In genomic region chr3:165185707-165186327, GRCh38 we compare ENCODE assay signal across 9 cellular contexts. TPM values are rescaled to one million over a fixed set of nuclear protein-coding genes. Genes with fewer than 3 reads are reported as not detected.
DNase-seq lines count a peak whose midpoint lies in the region; ATAC-seq and TF ChIP-seq lines count a peak whose summit lies in the region.
"Had no signal": no experiment of that assay in that cellular context is flagged by ENCODE, and none has a peak within 500 bp of the region (broad histone marks: within the 10 kb centered on the region; RNA-seq: fewer than 3 reads in every experiment).

No MANE protein-coding gene starts in this region.

- H3K27me3 Mint-ChIP-seq in activated CD4-positive, alpha-beta T cell treated with anti-CD3 and anti-CD28 coated beads for 36 hours, result peaks cover 12% of the 10 kb centered on the region
- no peaks in the 10 kb centered on the region for H3K27me3 Mint-ChIP-seq in activated T-helper 1 cell treated with anti-CD3 and anti-CD28 coated beads, Interleukin-12 subunit alpha, Interleukin-12 subunit beta, Interleukin-2, Interleukin-4 antibody, amounts not matched to agents 30 ng/mL and 10 ng/mL and 1 ng/mL, durations not matched to agents 14 hours and 24 hours and 36 hours (ENCODE audit: insufficient read depth)

- no peaks in the 10 kb centered on the region for H3K4me1 Mint-ChIP-seq in activated CD4-positive, alpha-beta T cell treated with anti-CD3 and anti-CD28 coated beads for 36 hours
- no peaks in the 10 kb centered on the region for H3K4me1 Mint-ChIP-seq in activated T-helper 1 cell treated with anti-CD3 and anti-CD28 coated beads, Interleukin-12 subunit alpha, Interleukin-12 subunit beta, Interleukin-2, Interleukin-4 antibody, amounts not matched to agents 30 ng/mL and 10 ng/mL and 1 ng/mL, durations not matched to agents 14 hours and 24 hours and 36 hours (ENCODE audit: low read depth)
- H3K4me1 Mint-ChIP-seq: CD4-positive, alpha-beta memory T cell had no signal

- H3K4me3 ChIP-seq in gastrocnemius medialis, result no peak overlapping the region

- CTCF ChIA-PET in activated CD4-positive, alpha-beta T cell treated with anti-CD3 and anti-CD28 coated beads for 36 hours (lab: Charles Lee), result no interaction called here

- no peak overlapping the region for H3K27ac Mint-ChIP-seq in activated CD4-positive, alpha-beta T cell treated with anti-CD3 and anti-CD28 coated beads for 36 hours
- no peak overlapping the region for H3K27ac Mint-ChIP-seq in activated T-helper 1 cell treated with anti-CD3 and anti-CD28 coated beads, Interleukin-12 subunit alpha, Interleukin-12 subunit beta, Interleukin-2, Interleukin-4 antibody, amounts not matched to agents 30 ng/mL and 10 ng/mL and 1 ng/mL, durations not matched to agents 14 hours and 24 hours and 36 hours
- H3K27ac Mint-ChIP-seq: CD4-positive, alpha-beta memory T cell had no signal

- no peaks in the 10 kb centered on the region for H3K4me1 ChIP-seq in gastrocnemius medialis

- H3K9me3 Mint-ChIP-seq in activated CD4-positive, alpha-beta T cell treated with anti-CD3 and anti-CD28 coated beads for 36 hours (ENCODE audit: low read depth), result peaks cover 1% of the 10 kb centered on the region
- H3K9me3 Mint-ChIP-seq in activated T-helper 1 cell treated with anti-CD3 and anti-CD28 coated beads, Interleukin-12 subunit alpha, Interleukin-12 subunit beta, Interleukin-2, Interleukin-4 antibody, amounts not matched to agents 30 ng/mL and 10 ng/mL and 1 ng/mL, durations not matched to agents 14 hours and 24 hours and 36 hours, result no peaks in the 10 kb centered on the region

- H3K36me3 Mint-ChIP-seq in activated CD4-positive, alpha-beta T cell treated with anti-CD3 and anti-CD28 coated beads for 36 hours (ENCODE audit: low read depth), result no peaks in the 10 kb centered on the region
- H3K36me3 Mint-ChIP-seq in activated T-helper 1 cell treated with anti-CD3 and anti-CD28 coated beads, Interleukin-12 subunit alpha, Interleukin-12 subunit beta, Interleukin-2, Interleukin-4 antibody, amounts not matched to agents 30 ng/mL and 10 ng/mL and 1 ng/mL, durations not matched to agents 14 hours and 24 hours and 36 hours (ENCODE audit: low read depth), result no peaks in the 10 kb centered on the region
- H3K36me3 Mint-ChIP-seq: CD4-positive, alpha-beta memory T cell had no signal

- TF ChIP-seq POLR2A in gastrocnemius medialis (IDR thresholded peaks at IDR 0.05), result no peak

- in situ Hi-C loops in gastrocnemius medialis (cut with MboI; ENCODE audit: low sequenced_read_pairs in 4 of 4), result no loop called here

- ATAC-seq in activated CD4-positive, alpha-beta T cell treated with anti-CD3 and anti-CD28 coated beads for 36 hours, result peak; percentile 81
- ATAC-seq in GM21381 (IDR thresholded peaks at IDR 0.05; ENCODE audit: unreplicated experiment) (peak; percentile 99), HG03520 (IDR thresholded peaks at IDR 0.05; ENCODE audit: unreplicated experiment) (peak; percentile 93), left ventricle myocardium superior (peak; percentile 69), gastrocnemius medialis (peak in 1 of 2 donors; percentile 60)

- H3K27ac ChIP-seq in gastrocnemius medialis, result no peak overlapping the region

- no peaks in the 10 kb centered on the region for H3K9me3 ChIP-seq in gastrocnemius medialis

- POLR2A ChIA-PET in activated CD4-positive, alpha-beta T cell treated with anti-CD3 and anti-CD28 coated beads for 36 hours (lab: Charles Lee), result no interaction called here

- intact Hi-C loops in activated CD4-positive, alpha-beta T cell treated with anti-CD3 and anti-CD28 coated beads for 36 hours (cut with DNase I, micrococcal nuclease), result loop anchor here in 1 of 2 experiments (10.0 kb wide), 2 partner anchors 781 to 1261 kb away; no protein-coding TSS in a partner anchor
- intact Hi-C loops in activated T-helper 1 cell treated with anti-CD3 and anti-CD28 coated beads, Interleukin-12 subunit alpha, Interleukin-12 subunit beta, Interleukin-2, Interleukin-4 antibody, amounts not matched to agents 30 ng/mL and 10 ng/mL and 1 ng/mL, durations not matched to agents 14 hours and 24 hours and 36 hours (cut with micrococcal nuclease), result no loop called here
- intact Hi-C loops in left ventricle myocardium superior (cut with micrococcal nuclease), result no loop called here
- intact Hi-C loops in gastrocnemius medialis (cut with DNase I; ENCODE audit: low total_unique reads), result no loop called here

- no peaks in the 10 kb centered on the region for H3K27me3 ChIP-seq in gastrocnemius medialis

- peak; percentile 55 for DNase-seq in activated CD4-positive, alpha-beta T cell treated with anti-CD3 and anti-CD28 coated beads for 36 hours
- no peak for DNase-seq in activated CD4-positive, alpha-beta T cell treated with anti-CD3 and anti-CD28 coated beads for 1 hour
- peak; percentile 57 for DNase-seq in NCI-H460 (ENCODE audit: extremely low read depth, low read depth)
- DNase-seq in activated T-helper 1 cell treated with anti-CD3 and anti-CD28 coated beads, Interleukin-12 subunit alpha, Interleukin-12 subunit beta, Interleukin-2, Interleukin-4 antibody, amounts not matched to agents 30 ng/mL and 10 ng/mL and 1 ng/mL, durations not matched to agents 14 hours and 24 hours and 36 hours (ENCODE audit: low spot score), result peak; percentile 6
- DNase-seq in left ventricle myocardium superior, result no peak
- DNase-seq in gastrocnemius medialis, result no peak

- H3K4me3 Mint-ChIP-seq in activated CD4-positive, alpha-beta T cell treated with anti-CD3 and anti-CD28 coated beads for 36 hours, result no peak overlapping the region
- no peak overlapping the region for H3K4me3 Mint-ChIP-seq in activated T-helper 1 cell treated with anti-CD3 and anti-CD28 coated beads, Interleukin-12 subunit alpha, Interleukin-12 subunit beta, Interleukin-2, Interleukin-4 antibody, amounts not matched to agents 30 ng/mL and 10 ng/mL and 1 ng/mL, durations not matched to agents 14 hours and 24 hours and 36 hours
- H3K4me3 Mint-ChIP-seq: CD4-positive, alpha-beta memory T cell had no signal

- TF ChIP-seq CTCF in gastrocnemius medialis (IDR thresholded peaks at IDR 0.05 in 4 of 5, conservative IDR thresholded peaks at IDR 0.05 in 1 of 5), result peak; percentile 37 to 76 (median 68)

- no peaks in the 10 kb centered on the region for H3K36me3 ChIP-seq in gastrocnemius medialis

RNA-seq across cellular contexts. Expression of gene SLITRK3, which starts 10.4 kb away (rescaled TPM):
- not detected for total RNA-seq in activated CD4-positive, alpha-beta T cell treated with anti-CD3 and anti-CD28 coated beads for 36 hours
- total RNA-seq in NCI-H460 (2014; rRNA removed; shearing (Covaris generic)), result not detected in 2 replicates
- not detected in 2 replicates for polyA plus RNA-seq in NCI-H460 (2014; cell fraction: nucleus; rRNA removed)
- total RNA-seq in activated T-helper 1 cell treated with anti-CD3 and anti-CD28 coated beads, Interleukin-12 subunit alpha, Interleukin-12 subunit beta, Interleukin-2, Interleukin-4 antibody, amounts not matched to agents 30 ng/mL and 10 ng/mL and 1 ng/mL, durations not matched to agents 14 hours and 24 hours and 36 hours, result not detected in 2 replicates
- total RNA-seq in left ventricle myocardium superior (not detected), gastrocnemius medialis (not detected)
- total RNA-seq: CD4-positive, alpha-beta memory T cell had no signal
- polyA plus RNA-seq: CD4-positive, alpha-beta memory T cell had no signal

Comparison
In these comparisons a context has a peak if more than half of its experiments do, and no peak if none do; other contexts are left out.
1. DNase-seq: peak in activated CD4-positive, alpha-beta T cell treated with anti-CD3 and anti-CD28 coated beads for 36 hours (single experiment), NCI-H460 (single experiment) and activated T-helper 1 cell treated with anti-CD3 and anti-CD28 coated beads, Interleukin-12 subunit alpha, Interleukin-12 subunit beta, Interleukin-2, Interleukin-4 antibody, amounts not matched to agents 30 ng/mL and 10 ng/mL and 1 ng/mL, durations not matched to agents 14 hours and 24 hours and 36 hours (single experiment); none in activated CD4-positive, alpha-beta T cell treated with anti-CD3 and anti-CD28 coated beads for 1 hour (single experiment), left ventricle myocardium superior (single experiment) and gastrocnemius medialis (0 of 2).